In genomic region chr22:25007444-25008142, GRCh38 we compare ENCODE assay signal across 8 cellular contexts. TPM values are rescaled to one million over a fixed set of nuclear protein-coding genes. Genes with fewer than 3 reads are reported as not detected.
A peak's percentile ranks its signal among the peaks of the same experiment; 100 is the strongest.
DNase-seq lines count a peak whose midpoint lies in the region; ATAC-seq and TF ChIP-seq lines count a peak whose summit lies in the region.
"Not testable (repeated sequence)": the region's sequence is repeated elsewhere in the genome, so short reads cannot be mapped to it uniquely, and the experiment has no call there.

No MANE protein-coding gene starts in this region.

- not testable (repeated sequence) for H3K9me3 ChIP-seq in cardiac muscle cell (ENCODE audit: low read depth)

- not testable (repeated sequence) for BruUV-seq in MCF 10A (replicated peaks; lab: Mats Ljungman, UMichigan)

- not testable (repeated sequence) for H3K4me1 ChIP-seq in cardiac muscle cell (ENCODE audit: low read depth)

- H3K4me1 Mint-ChIP-seq in activated CD8-positive, alpha-beta T cell treated with anti-CD3 and anti-CD28 coated beads, Interleukin-2, amount 10 ng/mL, durations not matched to agents 7 days and 5 days (ENCODE audit: low read depth), result not testable (repeated sequence)
- H3K4me1 Mint-ChIP-seq in MCF 10A (ENCODE audit: insufficient read depth, unreplicated experiment), result peaks cover 11% of the 10 kb centered on the region

- H3K36me3 Mint-ChIP-seq in activated CD8-positive, alpha-beta T cell treated with anti-CD3 and anti-CD28 coated beads, Interleukin-2, amount 10 ng/mL, durations not matched to agents 7 days and 5 days (ENCODE audit: low read depth), result not testable (repeated sequence)
- peaks cover 29% of the 10 kb centered on the region for H3K36me3 Mint-ChIP-seq in MCF 10A (ENCODE audit: insufficient read depth, unreplicated experiment)

- H3K27me3 ChIP-seq in cardiac muscle cell, result not testable (repeated sequence)

- H3K27ac Mint-ChIP-seq in activated CD8-positive, alpha-beta T cell treated with anti-CD3 and anti-CD28 coated beads, Interleukin-2, amount 10 ng/mL, durations not matched to agents 7 days and 5 days, result not testable (repeated sequence)
- peak overlapping the region; percentile 86 for H3K27ac Mint-ChIP-seq in MCF 10A (ENCODE audit: low read depth, unreplicated experiment)

- peak overlapping the region; percentile 28 for H3K27ac ChIP-seq in cardiac muscle cell

- H3K27me3 Mint-ChIP-seq in activated CD8-positive, alpha-beta T cell treated with anti-CD3 and anti-CD28 coated beads, Interleukin-2, amount 10 ng/mL, durations not matched to agents 7 days and 5 days (ENCODE audit: low read depth); MCF 10A (ENCODE audit: insufficient read depth, unreplicated experiment): not testable (repeated sequence)

- not testable (repeated sequence) for H3K4me3 Mint-ChIP-seq in activated CD8-positive, alpha-beta T cell treated with anti-CD3 and anti-CD28 coated beads, Interleukin-2, amount 10 ng/mL, durations not matched to agents 7 days and 5 days; MCF 10A (ENCODE audit: unreplicated experiment)

- not testable (repeated sequence) for TF ChIP-seq CTCF in MCF 10A (IDR thresholded peaks at IDR 0.05; ENCODE audit: unreplicated experiment); cardiac muscle cell (IDR thresholded peaks at IDR 0.05; ENCODE audit: low read depth, low read length)

- ATAC-seq in activated CD8-positive, alpha-beta T cell treated with anti-CD3 and anti-CD28 coated beads, Interleukin-2, amount 10 ng/mL, durations not matched to agents 7 days and 5 days, result peak; percentile 65

- intact Hi-C loops in MCF 10A (cut with micrococcal nuclease), result not testable (repeated sequence)

- H3K4me3 ChIP-seq in cardiac muscle cell, result not testable (repeated sequence)

- not testable (repeated sequence) for H3K9me3 Mint-ChIP-seq in activated CD8-positive, alpha-beta T cell treated with anti-CD3 and anti-CD28 coated beads, Interleukin-2, amount 10 ng/mL, durations not matched to agents 7 days and 5 days (ENCODE audit: insufficient read depth); MCF 10A (ENCODE audit: unreplicated experiment)

- peak; percentile 18 for DNase-seq in CD1c-positive myeloid dendritic cell (ENCODE audit: extremely low spot score)
- peak; percentile 30 for DNase-seq in NAMALWA (ENCODE audit: low spot score)
- DNase-seq in NCI-H82 (lab: John Stamatoyannopoulos, UW), result peak; percentile 8
- not testable (repeated sequence) for DNase-seq in activated CD8-positive, alpha-beta T cell treated with anti-CD3 and anti-CD28 coated beads, Interleukin-2, amount 10 ng/mL, durations not matched to agents 7 days and 5 days; MCF 10A (ENCODE audit: unreplicated experiment)
- DNase-seq in cardiac muscle cell (ENCODE audit: low read depth in 1 of 2, low spot score in 1 of 2), result peak in 1 of 2 donors; percentile 17
- peak; percentile 47 to 65 for DNase-seq in lung microvascular endothelial cell (ENCODE audit: low read depth in 2 of 2)
- DNase-seq in renal cortical epithelial cell (ENCODE audit: low read depth), result peak; percentile 78

- CTCF ChIA-PET in activated CD8-positive, alpha-beta T cell treated with anti-CD3 and anti-CD28 coated beads, Interleukin-2, amount 10 ng/mL, durations not matched to agents 7 days and 5 days (lab: Charles Lee), result not testable (repeated sequence)
- CTCF ChIA-PET in MCF 10A (lab: Yijun Ruan, JAX), result interaction anchor here (1.2 kb wide), 1 partner anchor 41 kb away, joined by 3 read pairs; no protein-coding TSS in a partner anchor

- POLR2A ChIA-PET in activated CD8-positive, alpha-beta T cell treated with anti-CD3 and anti-CD28 coated beads, Interleukin-2, amount 10 ng/mL, durations not matched to agents 7 days and 5 days (lab: Charles Lee), result not testable (repeated sequence)
- POLR2A ChIA-PET in MCF 10A (lab: Yijun Ruan, JAX), result interaction anchor here (0.6 to 1.8 kb wide), 4 partner anchors 11 to 23 kb away, joined by 3 to 4 read pairs (median 4); no protein-coding TSS in a partner anchor

- H3K36me3 ChIP-seq in cardiac muscle cell, result not testable (repeated sequence)

RNA-seq across cellular contexts. Expression of gene KIAA1671, which starts 55.1 kb away (rescaled TPM):
- 1 to 10 TPM; 5.1 to 5.5 TPM for total RNA-seq in activated CD8-positive, alpha-beta T cell treated with anti-CD3 and anti-CD28 coated beads, Interleukin-2, amount 10 ng/mL, durations not matched to agents 7 days and 5 days
- total RNA-seq in MCF 10A (2022) (61.0 and 68.1 TPM in 2 replicates), cardiac muscle cell (18.7 and 37.3 TPM in 2 replicates), lung microvascular endothelial cell (29.6 and 29.9 TPM in 2 replicates), renal cortical epithelial cell (15.5 and 31.1 TPM in 2 replicates)
- polyA plus RNA-seq in cardiac muscle cell, result 10.9 and 12.8 TPM in 2 replicates
